ENCODE assay signal across 8 cellular contexts in the genomic region with DNA sequence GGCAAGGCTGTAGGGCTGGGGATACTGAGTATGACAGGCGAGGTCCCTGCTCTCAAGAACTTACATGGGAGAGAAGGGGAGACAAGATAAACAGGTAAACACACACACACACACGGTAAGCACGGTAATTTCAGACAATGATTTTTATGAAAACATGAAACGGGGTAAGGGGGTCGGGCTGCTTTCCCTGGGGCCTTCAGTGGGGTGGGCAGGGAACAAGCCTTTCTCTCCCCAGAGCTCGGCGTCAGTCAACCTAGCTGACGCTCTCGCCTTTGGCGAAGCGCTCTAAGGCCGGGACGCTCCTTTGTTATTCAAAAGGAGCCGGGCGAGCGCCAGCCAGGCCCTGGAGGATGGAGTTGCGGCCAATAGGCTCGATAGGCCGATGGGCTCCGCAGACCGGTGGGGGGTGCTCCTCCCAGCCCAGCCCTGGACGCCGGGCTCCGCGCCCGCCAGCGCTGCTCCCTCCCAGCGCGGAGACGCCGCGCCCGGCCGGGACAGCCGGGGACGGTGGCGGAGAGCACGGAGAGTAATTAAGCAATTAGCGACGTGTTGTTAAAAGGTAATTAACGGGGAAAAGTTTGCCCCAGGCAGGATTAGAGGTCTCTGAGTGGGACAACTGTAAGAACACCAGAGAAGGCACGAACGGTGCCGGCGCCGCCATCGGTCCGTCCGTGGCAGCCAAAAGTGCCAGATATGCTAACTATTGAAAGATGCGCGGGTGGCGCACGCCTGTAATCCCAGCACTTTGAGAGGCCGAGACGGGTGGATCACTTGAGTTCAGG. TPM values are rescaled to one million over a fixed set of nuclear protein-coding genes. Genes with fewer than 3 reads are reported as not detected.
DNase-seq lines count a peak whose midpoint lies in the region; ATAC-seq and TF ChIP-seq lines count a peak whose summit lies in the region.

No MANE protein-coding gene starts in this region.

- H3K27ac ChIP-seq in gastroesophageal sphincter, result peak overlapping the region; percentile 91 to 97 (median 92)

- TF ChIP-seq EP300 in gastroesophageal sphincter (IDR thresholded peaks at IDR 0.05), result no peak

- peaks cover 7% of the 10 kb centered on the region for H3K27me3 Mint-ChIP-seq in activated T-helper 17 cell treated with anti-CD3 and anti-CD28 coated beads, Interleukin-2, amount 50 U/mL, for 72 hours
- peaks cover 25 to 36% of the 10 kb centered on the region in 2 donors for H3K27me3 Mint-ChIP-seq in natural killer cell treated with Interleukin-12 subunit alpha and Interleukin-12 subunit beta and Interleukin-15 and Interleukin-18, amount 100 ng/mL, for 72 hours

- DNase-seq in NCI-H1092 treated with DMSO at 0.1 percent for 48 hours (lab: John Stamatoyannopoulos, UW) (peak; percentile 83), SKM-1 treated with dmso at 0.1 percent for 144 hours (lab: John Stamatoyannopoulos, UW; ENCODE audit: unreplicated experiment) (no peak)
- DNase-seq in natural killer cell treated with Interleukin-12 subunit alpha and Interleukin-12 subunit beta and Interleukin-15 and Interleukin-18, amount 100 ng/mL, for 72 hours (ENCODE audit: low spot score), result no peak

- no peaks in the 10 kb centered on the region for H3K36me3 Mint-ChIP-seq in activated T-helper 17 cell treated with anti-CD3 and anti-CD28 coated beads, Interleukin-2, amount 50 U/mL, for 72 hours (ENCODE audit: low read depth)
- no peaks in the 10 kb centered on the region for H3K36me3 Mint-ChIP-seq in natural killer cell treated with Interleukin-12 subunit alpha and Interleukin-12 subunit beta and Interleukin-15 and Interleukin-18, amount 100 ng/mL, for 72 hours

- H3K4me3 ChIP-seq in gastroesophageal sphincter, result peak overlapping the region; percentile 79 to 82

- ATAC-seq in activated T-helper 17 cell treated with anti-CD3 and anti-CD28 coated beads, Interleukin-2, amount 50 U/mL, for 72 hours (replicated peaks), result no peak
- ATAC-seq in gastroesophageal sphincter, result peak; percentile 71
- no peak for ATAC-seq in natural killer cell treated with Interleukin-12 subunit alpha and Interleukin-12 subunit beta and Interleukin-15 and Interleukin-18, amount 100 ng/mL, for 72 hours
- no peak for ATAC-seq in GM18519 (IDR thresholded peaks at IDR 0.05; ENCODE audit: low FRiP score, unreplicated experiment)
- no peak for ATAC-seq in GM18520 (IDR thresholded peaks at IDR 0.05; ENCODE audit: unreplicated experiment)

- no peak for TF ChIP-seq POLR2A in gastroesophageal sphincter (IDR thresholded peaks at IDR 0.05)

- peaks cover 6% of the 10 kb centered on the region for H3K4me1 Mint-ChIP-seq in activated T-helper 17 cell treated with anti-CD3 and anti-CD28 coated beads, Interleukin-2, amount 50 U/mL, for 72 hours
- H3K4me1 Mint-ChIP-seq in natural killer cell treated with Interleukin-12 subunit alpha and Interleukin-12 subunit beta and Interleukin-15 and Interleukin-18, amount 100 ng/mL, for 72 hours (ENCODE audit: low read depth in 2 of 2), result peaks cover 21 to 22% of the 10 kb centered on the region in 2 donors

- peak overlapping the region; percentile 69 for H3K4me3 Mint-ChIP-seq in activated T-helper 17 cell treated with anti-CD3 and anti-CD28 coated beads, Interleukin-2, amount 50 U/mL, for 72 hours
- peak overlapping the region; percentile 95 for H3K4me3 Mint-ChIP-seq in natural killer cell treated with Interleukin-12 subunit alpha and Interleukin-12 subunit beta and Interleukin-15 and Interleukin-18, amount 100 ng/mL, for 72 hours

- no peaks in the 10 kb centered on the region for H3K27me3 ChIP-seq in gastroesophageal sphincter

- TF ChIP-seq CTCF in gastroesophageal sphincter (IDR thresholded peaks at IDR 0.05), result peak in 2 of 4 experiments; percentile 15 to 29

- 0 to 5% methylated on average over 11 to 15 of the region's 55 CpGs for WGBS in gastroesophageal sphincter (ENCODE audit: low coverage in 1 of 2), 2 donors

- peak overlapping the region; percentile 94 for H3K9ac ChIP-seq in ES-I3 (ENCODE audit: low read depth, low read length)

- H3K9me3 ChIP-seq in ES-I3 (ENCODE audit: control insufficient read depth, insufficient read depth, low read length) (no peaks in the 10 kb centered on the region), gastroesophageal sphincter (no peaks in the 10 kb centered on the region)

- no peak overlapping the region for H3K27ac Mint-ChIP-seq in activated T-helper 17 cell treated with anti-CD3 and anti-CD28 coated beads, Interleukin-2, amount 50 U/mL, for 72 hours
- peak overlapping the region in 1 of 2 donors; percentile 81 for H3K27ac Mint-ChIP-seq in natural killer cell treated with Interleukin-12 subunit alpha and Interleukin-12 subunit beta and Interleukin-15 and Interleukin-18, amount 100 ng/mL, for 72 hours

- H3K9me3 Mint-ChIP-seq in activated T-helper 17 cell treated with anti-CD3 and anti-CD28 coated beads, Interleukin-2, amount 50 U/mL, for 72 hours, result no peaks in the 10 kb centered on the region
- no peaks in the 10 kb centered on the region for H3K9me3 Mint-ChIP-seq in natural killer cell treated with Interleukin-12 subunit alpha and Interleukin-12 subunit beta and Interleukin-15 and Interleukin-18, amount 100 ng/mL, for 72 hours

- H3K4me1 ChIP-seq in ES-I3 (ENCODE audit: insufficient read depth, low read length) (peaks cover 31% of the 10 kb centered on the region), gastroesophageal sphincter (peaks cover 0 to 53% (median 24%) of the 10 kb centered on the region in 3 donors)

- H3K36me3 ChIP-seq in ES-I3 (ENCODE audit: insufficient read depth, low read length), result no peaks in the 10 kb centered on the region; the same call in 1 of the 2 replicates
- H3K36me3 ChIP-seq in gastroesophageal sphincter, result peaks cover 0 to 3% of the 10 kb centered on the region in 2 donors

RNA-seq across cellular contexts. Expression of a gene that starts 1.0 kb away (rescaled TPM):
- total RNA-seq in activated T-helper 17 cell treated with anti-CD3 and anti-CD28 coated beads, Interleukin-2, amount 50 U/mL, for 72 hours, result 1 to 10 TPM; 2.0 to 3.8 TPM
- total RNA-seq in gastroesophageal sphincter, result 10 to 100 TPM in 1 of 4 donors, 1 to 10 TPM in 3; 7.2 to 12.8 (median 8.8) TPM
- total RNA-seq in natural killer cell treated with Interleukin-12 subunit alpha and Interleukin-12 subunit beta and Interleukin-15 and Interleukin-18, amount 100 ng/mL, for 72 hours, result under 1 TPM in 1 of 2 donors, not detected in 1; 0.45 TPM

RNA-seq across cellular contexts. Expression of a gene that starts 15.5 kb away (rescaled TPM):
- total RNA-seq in activated T-helper 17 cell treated with anti-CD3 and anti-CD28 coated beads, Interleukin-2, amount 50 U/mL, for 72 hours, result 10 to 100 TPM in 1 of 2 donors, 1 to 10 TPM in 1; 9.0 to 22.5 TPM
- total RNA-seq in gastroesophageal sphincter, result 10 to 100 TPM; 11.6 to 24.4 (median 14.8) TPM
- total RNA-seq in natural killer cell treated with Interleukin-12 subunit alpha and Interleukin-12 subunit beta and Interleukin-15 and Interleukin-18, amount 100 ng/mL, for 72 hours, result 10 to 100 TPM; 18.5 to 22.7 TPM
